ENCODE assay signal across 15 cellular contexts in the genomic region with DNA sequence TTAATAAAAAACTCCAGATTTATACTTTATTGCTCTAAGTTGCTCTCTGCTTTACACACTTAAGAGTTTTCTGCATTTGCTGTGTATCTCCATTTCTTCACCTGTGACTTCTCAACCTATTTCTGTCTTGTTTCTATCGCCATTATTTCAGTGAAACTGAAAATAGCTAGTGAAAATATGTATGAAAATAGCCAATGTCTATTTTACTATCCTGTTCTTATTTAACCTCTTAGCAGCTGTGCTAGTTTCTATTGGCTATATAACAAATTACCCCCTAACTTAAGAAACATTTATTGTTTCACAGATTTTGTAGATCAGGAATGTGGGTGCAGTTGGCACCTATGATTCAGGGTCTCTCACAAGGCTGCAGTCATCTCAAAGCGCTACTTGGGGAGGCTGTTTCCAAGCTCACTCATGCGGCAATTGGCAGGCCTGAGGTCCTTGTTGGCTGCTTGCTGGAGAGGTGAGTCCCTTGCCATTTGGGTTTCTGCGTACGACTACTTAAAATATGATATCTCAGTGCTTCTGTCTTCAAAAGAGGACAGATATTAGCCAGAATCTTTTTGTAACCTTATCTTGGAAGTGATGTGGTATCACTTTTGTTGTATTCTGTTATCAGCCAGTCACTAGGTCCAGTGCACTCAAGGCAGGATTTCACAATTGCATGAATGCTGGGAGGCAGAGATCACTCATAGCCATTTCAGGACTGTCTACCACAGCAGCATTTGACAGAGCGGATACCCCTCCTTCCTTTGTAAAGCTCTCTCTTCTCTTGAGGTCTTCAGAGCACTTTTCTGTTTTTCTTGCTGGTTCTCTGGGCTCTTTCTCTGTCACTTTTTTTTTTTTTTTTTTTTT. TPM values are rescaled to one million over a fixed set of nuclear protein-coding genes. Genes with fewer than 3 reads are reported as not detected.
DNase-seq lines count a peak whose midpoint lies in the region; ATAC-seq, FAIRE-seq and TF ChIP-seq lines count a peak whose summit lies in the region.
"Had no signal": no experiment of that assay in that cellular context is flagged by ENCODE, and none has a peak within 500 bp of the region (broad histone marks: within the 10 kb centered on the region; RNA-seq: fewer than 3 reads in every experiment).

No MANE protein-coding gene starts in this region.

- H3K9me3 Mint-ChIP-seq in natural killer cell treated with Interleukin-12 subunit alpha and Interleukin-12 subunit beta and Interleukin-15 and Interleukin-18, amount 100 ng/mL, for 72 hours = no peaks in the 10 kb centered on the region

- H3K27me3 ChIP-seq in MM.1S (replicated peaks; ENCODE audit: insufficient read depth, low read length) (no peaks in the 10 kb centered on the region), foreskin keratinocyte (no peaks in the 10 kb centered on the region)
- H3K27me3 ChIP-seq: BLaER1 treated with 17β-estradiol and CSF1 and Interleukin-3, amounts not matched to agents 10 nM and 100 nM; tibial artery had no signal

- peaks cover 26% of the 10 kb centered on the region for H3F3A ChIP-seq in MM.1S (ENCODE audit: insufficient read depth, low read length)

- H3K36me3 ChIP-seq in MM.1S (replicated peaks; ENCODE audit: insufficient read depth, low read length) = no peaks in the 10 kb centered on the region

- H3K27ac Mint-ChIP-seq in natural killer cell treated with Interleukin-12 subunit alpha and Interleukin-12 subunit beta and Interleukin-15 and Interleukin-18, amount 100 ng/mL, for 72 hours = no peak overlapping the region
- H3K27ac Mint-ChIP-seq: activated CD8-positive, alpha-beta T cell treated with anti-CD3 and anti-CD28 coated beads, Interleukin-2, amount 10 ng/mL, durations not matched to agents 7 days and 5 days had no signal

- H3K4me3 Mint-ChIP-seq in natural killer cell treated with Interleukin-12 subunit alpha and Interleukin-12 subunit beta and Interleukin-15 and Interleukin-18, amount 100 ng/mL, for 72 hours = no peak overlapping the region
- H3K4me3 Mint-ChIP-seq: activated CD8-positive, alpha-beta T cell treated with anti-CD3 and anti-CD28 coated beads, Interleukin-2, amount 10 ng/mL, durations not matched to agents 7 days and 5 days had no signal

- peak overlapping the region; percentile 77 for H3K27ac ChIP-seq in MM.1S (ENCODE audit: low read length)
- H3K27ac ChIP-seq in foreskin keratinocyte = no peak overlapping the region
- H3K27ac ChIP-seq: BLaER1 treated with 17β-estradiol and CSF1 and Interleukin-3, amounts not matched to agents 10 nM and 100 nM had no signal

- no peaks in the 10 kb centered on the region for H3K9me3 ChIP-seq in MM.1S (replicated peaks; ENCODE audit: insufficient read depth, low read length)
- H3K9me3 ChIP-seq: BLaER1 treated with 17β-estradiol and CSF1 and Interleukin-3, amounts not matched to agents 10 nM and 100 nM; tibial artery had no signal

- H3K79me2 ChIP-seq in MM.1S (ENCODE audit: low read length) = peaks cover 86% of the 10 kb centered on the region

- H3K4me1 ChIP-seq in MM.1S (ENCODE audit: low read length) = peaks cover 43% of the 10 kb centered on the region
- H3K4me1 ChIP-seq in foreskin keratinocyte = peaks cover 20% of the 10 kb centered on the region

- no peaks in the 10 kb centered on the region for H3K9me2 ChIP-seq in MM.1S (replicated peaks; ENCODE audit: insufficient read depth, low read length)

- H2AFZ ChIP-seq in MM.1S (ENCODE audit: low read length) = no peak overlapping the region

- TF ChIP-seq POLR2A in GM12891 (IDR thresholded peaks at IDR 0.05; ENCODE audit: low read depth, low read length) = no peak

- ATAC-seq in GM21529 (IDR thresholded peaks at IDR 0.05; ENCODE audit: unreplicated experiment) (peak; percentile 83), foreskin keratinocyte (no peak)
- ATAC-seq in natural killer cell treated with Interleukin-12 subunit alpha and Interleukin-12 subunit beta and Interleukin-15 and Interleukin-18, amount 100 ng/mL, for 72 hours = no peak
- ATAC-seq: activated CD8-positive, alpha-beta T cell treated with anti-CD3 and anti-CD28 coated beads, Interleukin-2, amount 10 ng/mL, durations not matched to agents 7 days and 5 days had no signal

- H3K4me2 ChIP-seq in MM.1S (ENCODE audit: low read depth, low read length) = peak overlapping the region; percentile 76

- H3K4me3 ChIP-seq in MM.1S (ENCODE audit: low read length) = peak overlapping the region; percentile 53
- H3K4me3 ChIP-seq: BLaER1 treated with 17β-estradiol and CSF1 and Interleukin-3, amounts not matched to agents 10 nM and 100 nM; tibial artery had no signal

- H3K9ac ChIP-seq in MM.1S (ENCODE audit: low read length) = peak overlapping the region; percentile 15; the same call in 1 of the 2 replicates
- H3K9ac ChIP-seq: BLaER1 treated with 17β-estradiol and CSF1 and Interleukin-3, amounts not matched to agents 10 nM and 100 nM had no signal

- TF ChIP-seq CTCF in MM.1S (IDR thresholded peaks at IDR 0.05; ENCODE audit: low read length) = no peak
- no peak for TF ChIP-seq CTCF in foreskin keratinocyte (conservative IDR thresholded peaks at IDR 0.05)

- H3K36me3 Mint-ChIP-seq in natural killer cell treated with Interleukin-12 subunit alpha and Interleukin-12 subunit beta and Interleukin-15 and Interleukin-18, amount 100 ng/mL, for 72 hours = no peaks in the 10 kb centered on the region

- peaks cover 10 to 11% of the 10 kb centered on the region in 2 donors for H3K4me1 Mint-ChIP-seq in natural killer cell treated with Interleukin-12 subunit alpha and Interleukin-12 subunit beta and Interleukin-15 and Interleukin-18, amount 100 ng/mL, for 72 hours (ENCODE audit: low read depth in 2 of 2)

- H3K27me3 Mint-ChIP-seq in natural killer cell treated with Interleukin-12 subunit alpha and Interleukin-12 subunit beta and Interleukin-15 and Interleukin-18, amount 100 ng/mL, for 72 hours = no peaks in the 10 kb centered on the region

- no peaks in the 10 kb centered on the region for H4K20me1 ChIP-seq in MM.1S (ENCODE audit: insufficient read depth, low read length)

- DNase-seq in GM12891 (ENCODE audit: insufficient read length, low spot score) (no peak), MM.1S (peak; percentile 67), iris pigment epithelial cell (ENCODE audit: low read depth) (peak; percentile 54), NCI-H1417 treated with DMSO at 0.1 percent for 48 hours (lab: John Stamatoyannopoulos, UW) (no peak), foreskin keratinocyte (no peak), GM19238 (ENCODE audit: insufficient read length, low spot score) (no peak)
- no peak for DNase-seq in natural killer cell treated with Interleukin-12 subunit alpha and Interleukin-12 subunit beta and Interleukin-15 and Interleukin-18, amount 100 ng/mL, for 72 hours (ENCODE audit: low spot score)
- DNase-seq: activated CD8-positive, alpha-beta T cell treated with anti-CD3 and anti-CD28 coated beads, Interleukin-2, amount 10 ng/mL, durations not matched to agents 7 days and 5 days; NCI-H187; SHP77 treated with DMSO at 0.1 percent for 48 hours; stimulated activated CD4-positive, alpha-beta T cell treated with anti-CD3 and anti-CD28 coated beads, Interleukin-1b, Interleukin-23, amount 100 ng/mL, for 48 hours; tibial artery had no signal

- peak; percentile 59 for FAIRE-seq in GM12891 (lab: Jason Lieb, UNC)
- FAIRE-seq: frontal cortex had no signal

TF ChIP-seq in GM12891, 5 proteins besides CTCF, POLR2A, EP300 and RAD21:
- TF ChIP-seq POU2F2 (IDR thresholded peaks at IDR 0.05; ENCODE audit: low read depth, low read length) (no peak), PAX5 (IDR thresholded peaks at IDR 0.05; ENCODE audit: insufficient read depth, low read length, severe bottlenecking) (peak; percentile 96), SPI1 (IDR thresholded peaks at IDR 0.05; ENCODE audit: low read depth, low read length) (no peak)

RNA-seq across cellular contexts. Expression of a gene that starts 7.2 kb away (rescaled TPM):
- polyA plus RNA-seq in GM12891 (2012; ENCODE audit: low read depth, missing spikeins) = 0.39 TPM
- total RNA-seq in natural killer cell treated with Interleukin-12 subunit alpha and Interleukin-12 subunit beta and Interleukin-15 and Interleukin-18, amount 100 ng/mL, for 72 hours = 10 to 100 TPM; 32.6 to 77.2 TPM
- total RNA-seq in foreskin keratinocyte = 35.2 and 38.0 TPM in 2 replicates
- polyA plus RNA-seq in foreskin keratinocyte = 6.0 and 7.2 TPM in 2 replicates

RNA-seq across cellular contexts. Expression of a gene that starts 48.8 kb away (rescaled TPM):
- 3.3 TPM for polyA plus RNA-seq in GM12891 (2012; ENCODE audit: low read depth, missing spikeins)
- total RNA-seq in natural killer cell treated with Interleukin-12 subunit alpha and Interleukin-12 subunit beta and Interleukin-15 and Interleukin-18, amount 100 ng/mL, for 72 hours = 10 to 100 TPM; 17.0 to 24.9 TPM
- total RNA-seq in foreskin keratinocyte = 15.5 and 18.1 TPM in 2 replicates
- 3.7 and 6.2 TPM in 2 replicates for polyA plus RNA-seq in foreskin keratinocyte

Comparison
In these comparisons a context has a peak if more than half of its experiments do, and no peak if none do; other contexts are left out.
1. DNase-seq: peak in MM.1S (single experiment) and iris pigment epithelial cell (single experiment); none in GM12891 (single experiment), NCI-H1417 treated with DMSO at 0.1 percent for 48 hours (single experiment), natural killer cell treated with Interleukin-12 subunit alpha and Interleukin-12 subunit beta and Interleukin-15 and Interleukin-18, amount 100 ng/mL, for 72 hours (single experiment), foreskin keratinocyte (0 of 2) and GM19238 (single experiment).